2 cellular contexts compared by ENCODE assay signal in genomic region chr20:47540443-47541354, GRCh38.
TF ChIP-seq lines count a peak whose summit lies in the region.

No MANE protein-coding gene starts in this region.

TF ChIP-seq in HEK293, 187 proteins besides CTCF, POLR2A, EP300 and RAD21 (continued from another document):
- TF ChIP-seq ZNF169 (tag by site-specific recombination; IDR thresholded peaks at IDR 0.05) (no peak), ZBTB44 (tag by site-specific recombination; IDR thresholded peaks at IDR 0.05) (no peak), INSM2 (tag by site-specific recombination; IDR thresholded peaks at IDR 0.05) (0 out of 2 replicates have a peak, but pooled peaks have one; percentile 42), ZNF629 (tag by site-specific recombination; IDR thresholded peaks at IDR 0.05) (no peak), ZNF792 (tag by site-specific recombination; IDR thresholded peaks at IDR 0.05) (no peak), ZNF558 (tag by site-specific recombination; IDR thresholded peaks at IDR 0.05) (0 out of 2 replicates have a peak, but pooled peaks have one; percentile 39), KLF8 (tag by site-specific recombination; IDR thresholded peaks at IDR 0.05) (no peak), ZNF157 (tag by site-specific recombination; IDR thresholded peaks at IDR 0.05) (no peak), PRDM1 (tag by site-specific recombination; IDR thresholded peaks at IDR 0.05) (peak; percentile 60; the same call in 1 of the 2 replicates), PRDM6 (tag by site-specific recombination; IDR thresholded peaks at IDR 0.05) (peak; percentile 50), FEZF1 (tag by site-specific recombination; IDR thresholded peaks at IDR 0.05) (no peak)

TF ChIP-seq in HepG2, 621 proteins besides CTCF, POLR2A, EP300 and RAD21 (continued from another document and continues in another):
- no peak for TF ChIP-seq BRF2 (CRISPR knock-in tag; IDR thresholded peaks at IDR 0.05)
- no peak for TF ChIP-seq MIER3 (CRISPR knock-in tag; IDR thresholded peaks at IDR 0.05; ENCODE audit: borderline replicate concordance)
- peak; percentile 21 for TF ChIP-seq TEAD3 (CRISPR knock-in tag; optimal IDR thresholded peaks at IDR 0.05; ENCODE audit: borderline replicate concordance)
- TF ChIP-seq EEA1 (CRISPR knock-in tag; IDR thresholded peaks at IDR 0.05; ENCODE audit: borderline replicate concordance), result no peak
- TF ChIP-seq ZFY (CRISPR knock-in tag; IDR thresholded peaks at IDR 0.05), result no peak
- no peak for TF ChIP-seq SNAPC2 (CRISPR knock-in tag; IDR thresholded peaks at IDR 0.05)
- no peak for TF ChIP-seq MATR3 (CRISPR knock-in tag; IDR thresholded peaks at IDR 0.05)
- TF ChIP-seq ZBTB40 (IDR thresholded peaks at IDR 0.05), result no peak
- no peak for TF ChIP-seq ZBTB40 (CRISPR knock-in tag; IDR thresholded peaks at IDR 0.05)
- TF ChIP-seq ARID5B (CRISPR knock-in tag; IDR thresholded peaks at IDR 0.05), result peak; percentile 23; the same call in 1 of the 2 replicates
- no peak for TF ChIP-seq DMAP1 (CRISPR knock-in tag; IDR thresholded peaks at IDR 0.05)
- no peak for TF ChIP-seq ZNF280D (CRISPR knock-in tag; IDR thresholded peaks at IDR 0.05)
- TF ChIP-seq GATAD2A (CRISPR knock-in tag; IDR thresholded peaks at IDR 0.05), result no peak
- TF ChIP-seq REXO4 (CRISPR knock-in tag; IDR thresholded peaks at IDR 0.05; ENCODE audit: borderline replicate concordance), result no peak
- TF ChIP-seq MIER2 (CRISPR knock-in tag; IDR thresholded peaks at IDR 0.05), result no peak
- TF ChIP-seq TBL1XR1 (IDR thresholded peaks at IDR 0.05; ENCODE audit: borderline replicate concordance, low read length, partially characterized antibody), result no peak
- TF ChIP-seq ZFP36L2 (CRISPR knock-in tag; IDR thresholded peaks at IDR 0.05), result no peak
- TF ChIP-seq PCBP2 (optimal IDR thresholded peaks at IDR 0.05; ENCODE audit: low read depth, low read length, poor library complexity, severe bottlenecking), result peak; percentile 97
- TF ChIP-seq HNRNPH1 (optimal IDR thresholded peaks at IDR 0.05; ENCODE audit: low read depth, low read length), result no peak
- TF ChIP-seq ZBTB21 (CRISPR knock-in tag; IDR thresholded peaks at IDR 0.05), result peak; percentile 54; the same call in 1 of the 2 replicates
- TF ChIP-seq SAP130 (CRISPR knock-in tag; IDR thresholded peaks at IDR 0.05; ENCODE audit: low read depth), result peak; percentile 43
- no peak for TF ChIP-seq GABPA (IDR thresholded peaks at IDR 0.05; ENCODE audit: low read depth, low read length)
- TF ChIP-seq GABPA (CRISPR knock-in tag; IDR thresholded peaks at IDR 0.05; ENCODE audit: low read depth), result no peak
- no peak for TF ChIP-seq PAWR (CRISPR knock-in tag; IDR thresholded peaks at IDR 0.05; ENCODE audit: borderline replicate concordance)
- TF ChIP-seq THAP11 (CRISPR knock-in tag; IDR thresholded peaks at IDR 0.05), result no peak
- no peak for TF ChIP-seq ZNF329 (CRISPR knock-in tag; IDR thresholded peaks at IDR 0.05; ENCODE audit: low read depth)
- peak; percentile 39 for TF ChIP-seq CREM (IDR thresholded peaks at IDR 0.05)
- TF ChIP-seq CREM (CRISPR knock-in tag; IDR thresholded peaks at IDR 0.05), result no peak
- no peak for TF ChIP-seq IRX3 (CRISPR knock-in tag; IDR thresholded peaks at IDR 0.05; ENCODE audit: borderline replicate concordance, low read depth)
- TF ChIP-seq ZFP41 (CRISPR knock-in tag; IDR thresholded peaks at IDR 0.05; ENCODE audit: borderline replicate concordance), result no peak
- TF ChIP-seq ZC3H13 (CRISPR knock-in tag; IDR thresholded peaks at IDR 0.05), result no peak
- TF ChIP-seq NFKB2 (CRISPR knock-in tag; IDR thresholded peaks at IDR 0.05; ENCODE audit: borderline replicate concordance), result no peak
- TF ChIP-seq SALL2 (CRISPR knock-in tag; IDR thresholded peaks at IDR 0.05), result no peak
- TF ChIP-seq MAFK (conservative IDR thresholded peaks at IDR 0.05 in 1 of 2, IDR thresholded peaks at IDR 0.05 in 1 of 2; ENCODE audit: low read length in 2 of 2), result no peak
- TF ChIP-seq TOPORS (CRISPR knock-in tag; IDR thresholded peaks at IDR 0.05), result no peak
- TF ChIP-seq CCAR2 (optimal IDR thresholded peaks at IDR 0.05; ENCODE audit: low read depth, low read length), result no peak
- no peak for TF ChIP-seq TCF7L2 (IDR thresholded peaks at IDR 0.05; ENCODE audit: low read depth, low read length)
- TF ChIP-seq ZSCAN25 (CRISPR knock-in tag; IDR thresholded peaks at IDR 0.05), result peak; percentile 69
- 0 out of 2 replicates have a peak, but pooled peaks have one; percentile 30 for TF ChIP-seq NAIF1 (CRISPR knock-in tag; IDR thresholded peaks at IDR 0.05; ENCODE audit: borderline replicate concordance)
- TF ChIP-seq ZBTB8A (CRISPR knock-in tag; IDR thresholded peaks at IDR 0.05; ENCODE audit: borderline replicate concordance, low read depth), result no peak
- no peak for TF ChIP-seq ZNF850 (CRISPR knock-in tag; conservative IDR thresholded peaks at IDR 0.05)
- TF ChIP-seq ZSCAN5A (CRISPR knock-in tag; IDR thresholded peaks at IDR 0.05; ENCODE audit: borderline replicate concordance), result no peak
